ENCODE assay signal across 7 cellular contexts in the genomic region with DNA sequence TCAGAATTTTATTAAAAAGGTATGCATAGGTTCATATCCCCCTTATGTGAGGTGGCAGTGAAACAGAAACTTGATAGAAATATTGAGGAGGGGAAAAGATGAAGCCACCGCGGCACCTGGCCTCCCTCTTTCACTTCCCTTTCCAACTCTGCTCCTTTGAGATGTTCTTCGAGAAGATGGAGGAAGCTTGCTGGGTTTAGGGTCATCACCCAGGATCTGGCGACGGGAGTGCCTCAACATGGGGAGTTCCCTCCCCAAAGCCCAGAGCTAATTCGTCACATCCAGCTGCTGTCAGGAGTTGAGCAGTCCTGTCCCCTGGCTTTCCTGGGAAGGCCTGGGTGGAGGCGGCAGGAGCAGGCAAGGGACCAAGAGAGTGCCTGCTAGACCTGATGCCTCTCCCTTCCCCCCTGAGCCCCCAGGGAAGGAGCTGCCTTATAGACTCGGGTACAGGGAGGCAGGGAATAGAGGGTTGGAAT. TPM values are rescaled to one million over a fixed set of nuclear protein-coding genes. Genes with fewer than 3 reads are reported as not detected.
A peak's percentile ranks its signal among the peaks of the same experiment; 100 is the strongest.
DNase-seq lines count a peak whose midpoint lies in the region; ATAC-seq and TF ChIP-seq lines count a peak whose summit lies in the region.

No MANE protein-coding gene starts in this region.

- no peak for TF ChIP-seq POLR2A in right lobe of liver (IDR thresholded peaks at IDR 0.05)

- H3K4me3 ChIP-seq in SK-N-MC (peak overlapping the region; percentile 60), right lobe of liver (no peak overlapping the region), MG63 (no peak overlapping the region)

- H3K36me3 ChIP-seq in SK-N-MC (ENCODE audit: insufficient read depth, low read length) = peaks cover 3% of the 10 kb centered on the region; the same call in 1 of the 2 replicates
- H3K36me3 ChIP-seq in right lobe of liver = no peaks in the 10 kb centered on the region
- no peaks in the 10 kb centered on the region; the same call in 1 of the 2 replicates for H3K36me3 ChIP-seq in MG63

- no peak overlapping the region for H3K9ac ChIP-seq in SK-N-MC (ENCODE audit: insufficient read length)

- peaks cover 0 to 79% (median 15%) of the 10 kb centered on the region in 4 donors for H3K4me1 ChIP-seq in right lobe of liver

- no peak for DNase-seq in SK-N-MC (ENCODE audit: low read depth, low spot score)
- DNase-seq in right lobe of liver = no peak
- DNase-seq in NCI-H510A treated with DMSO at 0.1 percent for 48 hours (lab: John Stamatoyannopoulos, UW) = no peak
- no peak for DNase-seq in MG63
- DNase-seq in RKO (ENCODE audit: low spot score) = no peak

- 66% methylated on average over 7 of the region's 8 CpGs for WGBS in right lobe of liver (ENCODE audit: insufficient coverage, low coverage, low lambda C conversion rate, missing lambda C conversion rate)

- TF ChIP-seq CTCF in right lobe of liver (IDR thresholded peaks at IDR 0.05) = no peak

- no peaks in the 10 kb centered on the region for H3K27me3 ChIP-seq in right lobe of liver
- no peaks in the 10 kb centered on the region for H3K27me3 ChIP-seq in MG63

- peak; percentile 54 for ATAC-seq in GM18909 (IDR thresholded peaks at IDR 0.05; ENCODE audit: poor library complexity, unreplicated experiment)
- ATAC-seq in HG02840 (IDR thresholded peaks at IDR 0.05; ENCODE audit: low FRiP score, unreplicated experiment) = peak; percentile 42
- no peak for ATAC-seq in right lobe of liver

- H3K9me3 ChIP-seq in SK-N-MC (ENCODE audit: low read depth, low read length) (no peaks in the 10 kb centered on the region), right lobe of liver (no peaks in the 10 kb centered on the region), MG63 (no peaks in the 10 kb centered on the region)

- intact Hi-C loops in right lobe of liver (cut with DNase I) = no loop called here

- H3K27ac ChIP-seq in SK-N-MC (peak overlapping the region; percentile 90), right lobe of liver (peak overlapping the region; percentile 3 to 97 (median 61))

RNA-seq across cellular contexts. Expression of gene RREB1, which starts 29.1 kb away (rescaled TPM):
- total RNA-seq in right lobe of liver = 10 to 100 TPM; 28.7 to 46.3 (median 39.6) TPM
- 16.5 and 17.2 TPM in 2 replicates for total RNA-seq in MG63 (2014; rRNA removed; shearing (Covaris generic); ENCODE audit: low replicate concordance)

Comparison
In these comparisons a context has a peak if more than half of its experiments do, and no peak if none do; other contexts are left out.
1. ATAC-seq: peak in GM18909 (single experiment) and HG02840 (single experiment); none in right lobe of liver (0 of 4).